Comparison of ENCODE assay signal across 18 cellular contexts in the genomic region with DNA sequence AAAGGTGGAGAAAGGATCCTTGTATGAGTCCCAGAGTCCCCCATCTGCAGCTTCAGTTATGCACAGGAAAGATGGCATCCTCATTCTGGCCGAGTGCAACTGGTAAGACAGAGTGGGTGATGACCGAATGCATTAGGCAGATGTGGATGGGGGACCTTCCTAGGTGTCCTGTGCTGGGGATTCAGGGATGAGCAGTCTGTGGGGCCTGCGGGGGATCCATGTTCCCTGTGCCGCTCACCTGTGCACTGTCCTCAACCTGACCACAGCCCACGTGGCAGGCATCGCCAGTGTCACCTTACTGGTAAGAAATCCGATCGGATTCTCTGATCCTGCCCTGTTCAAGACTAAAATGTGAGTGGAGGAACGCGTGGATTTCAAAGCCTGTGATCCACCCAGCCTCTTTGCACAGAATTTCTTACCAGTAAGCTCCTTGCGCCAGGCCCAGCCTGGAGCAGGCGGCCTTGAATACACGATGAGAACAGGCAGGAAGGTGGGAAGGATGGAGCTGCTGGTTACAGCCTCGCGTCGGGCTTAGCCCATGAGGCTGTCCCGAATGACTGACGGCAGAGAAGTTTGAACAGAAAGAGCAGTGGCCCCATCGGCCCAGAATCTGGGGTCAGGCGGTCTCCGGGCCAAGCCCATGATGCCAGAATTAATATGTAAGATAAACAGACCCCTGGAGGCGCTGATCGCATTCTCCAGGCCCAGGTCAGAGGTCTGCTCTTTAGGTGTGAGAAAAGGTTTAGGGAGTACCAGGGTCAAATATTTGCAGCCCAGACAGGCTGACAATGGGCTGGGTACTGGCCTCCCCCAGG. TPM values are rescaled to one million over a fixed set of nuclear protein-coding genes. Genes with fewer than 3 reads are reported as not detected.
DNase-seq lines count a peak whose midpoint lies in the region; ATAC-seq and TF ChIP-seq lines count a peak whose summit lies in the region.
"Had no signal": no experiment of that assay in that cellular context is flagged by ENCODE, and none has a peak within 500 bp of the region (broad histone marks: within the 10 kb centered on the region; RNA-seq: fewer than 3 reads in every experiment).

No MANE protein-coding gene starts in this region.

- TF ChIP-seq POLR2A in Peyer's patch (IDR thresholded peaks at IDR 0.05), result no peak

- H3K4me1 ChIP-seq in Peyer's patch, result no peaks in the 10 kb centered on the region
- H3K4me1 ChIP-seq: SJSA1 had no signal

- H3K4me3 ChIP-seq in Peyer's patch (no peak overlapping the region), coronary artery (no peak overlapping the region)
- H3K4me3 ChIP-seq: SJSA1 had no signal

- no peaks in the 10 kb centered on the region for H3K36me3 ChIP-seq in Peyer's patch
- H3K36me3 ChIP-seq: SJSA1 had no signal

- H3K9me3 Mint-ChIP-seq in nephron progenitor cell (no peaks in the 10 kb centered on the region), type B pancreatic cell (no peaks in the 10 kb centered on the region)

- no peak for ATAC-seq in GM19397 (IDR thresholded peaks at IDR 0.05; ENCODE audit: unreplicated experiment)
- ATAC-seq in HG02981 (IDR thresholded peaks at IDR 0.05; ENCODE audit: unreplicated experiment), result no peak
- ATAC-seq in GM19467 (IDR thresholded peaks at IDR 0.05; ENCODE audit: unreplicated experiment), result no peak
- ATAC-seq: PC-3 had no signal

- TF ChIP-seq CTCF in Peyer's patch (IDR thresholded peaks at IDR 0.05) (no peak), coronary artery (IDR thresholded peaks at IDR 0.05) (no peak), nephron progenitor cell (IDR thresholded peaks at IDR 0.05) (no peak), type B pancreatic cell (conservative IDR thresholded peaks at IDR 0.05) (no peak)

- no peaks in the 10 kb centered on the region for H3K27me3 ChIP-seq in Peyer's patch
- H3K27me3 ChIP-seq: SJSA1 had no signal

- H3K27ac ChIP-seq in Peyer's patch (no peak overlapping the region), coronary artery (no peak overlapping the region)
- H3K27ac ChIP-seq: SJSA1 had no signal

- peaks cover 36% of the 10 kb centered on the region for H3K4me1 Mint-ChIP-seq in nephron progenitor cell
- no peaks in the 10 kb centered on the region for H3K4me1 Mint-ChIP-seq in type B pancreatic cell (ENCODE audit: unreplicated experiment)

- DNase-seq in Peyer's patch (peak in 2 of 3 donors; percentile 28 to 34), coronary artery (ENCODE audit: low spot score) (peak; percentile 46), nephron progenitor cell (no peak), type B pancreatic cell (ENCODE audit: extremely low spot score, unreplicated experiment) (peak; percentile 58)
- DNase-seq: ACHN, COR-L47, EL, HCEC 1CT, NCI-H1417 treated with DMSO at 0.1 percent for 48 hours, NCI-H1930, NCI-H2171, NCI-H510A, NCI-H82, PC-3 had no signal

- H3K9me3 ChIP-seq in Peyer's patch, result no peaks in the 10 kb centered on the region
- H3K9me3 ChIP-seq: SJSA1 had no signal

- peaks cover 31% of the 10 kb centered on the region for H3K27me3 Mint-ChIP-seq in nephron progenitor cell (ENCODE audit: low read depth, poor library complexity)
- peaks cover 28% of the 10 kb centered on the region for H3K27me3 Mint-ChIP-seq in type B pancreatic cell

- no peaks in the 10 kb centered on the region for H3K36me3 Mint-ChIP-seq in nephron progenitor cell (ENCODE audit: low read depth)
- no peaks in the 10 kb centered on the region for H3K36me3 Mint-ChIP-seq in type B pancreatic cell

- H3K4me3 Mint-ChIP-seq in nephron progenitor cell, result no peak overlapping the region
- H3K4me3 Mint-ChIP-seq in type B pancreatic cell, result no peak overlapping the region

- peak overlapping the region; percentile 64 for H3K27ac Mint-ChIP-seq in nephron progenitor cell
- no peak overlapping the region for H3K27ac Mint-ChIP-seq in type B pancreatic cell

RNA-seq across cellular contexts. Expression of a gene that starts 56.5 kb away (rescaled TPM):
- total RNA-seq in Peyer's patch (1 to 10 TPM in 3 of 4 donors, not detected in 1; 1.2 to 2.0 (median 1.5) TPM), type B pancreatic cell (ENCODE audit: low replicate concordance) (4.9 and 12.6 TPM in 2 replicates)
